8 cellular contexts compared by ENCODE assay signal in genomic region chr3:122101646-122102045, GRCh38. TPM values are rescaled to one million over a fixed set of nuclear protein-coding genes. Genes with fewer than 3 reads are reported as not detected.
DNase-seq lines count a peak whose midpoint lies in the region; ATAC-seq and TF ChIP-seq lines count a peak whose summit lies in the region.

No MANE protein-coding gene starts in this region.

- TF ChIP-seq CTCF in KMS-11 (conservative IDR thresholded peaks at IDR 0.05; ENCODE audit: low read depth, low read length), result peak; percentile 83
- no peak for TF ChIP-seq CTCF in mucosa of descending colon (IDR thresholded peaks at IDR 0.05)

- H3K36me3 ChIP-seq in KMS-11 (ENCODE audit: insufficient read depth), result no peaks in the 10 kb centered on the region
- no peaks in the 10 kb centered on the region for H3K36me3 ChIP-seq in mucosa of descending colon (ENCODE audit: low read depth)

- peaks cover 14% of the 10 kb centered on the region for H3K4me1 Mint-ChIP-seq in central memory CD8-positive, alpha-beta T cell

- H3K27me3 ChIP-seq in KMS-11 (ENCODE audit: insufficient read depth, low read depth), result no peaks in the 10 kb centered on the region

- H3K4me3 ChIP-seq in KMS-11 (IDR thresholded peaks at IDR 0.05; ENCODE audit: insufficient read depth, low read depth, low read length) (no peak overlapping the region), mucosa of descending colon (no peak overlapping the region)

- no peak overlapping the region for H3K27ac ChIP-seq in KMS-11

- H3K4me3 Mint-ChIP-seq in central memory CD8-positive, alpha-beta T cell, result no peak overlapping the region

- H3K9me3 ChIP-seq in mucosa of descending colon, result no peaks in the 10 kb centered on the region

- H3K4me2 ChIP-seq in KMS-11, result no peak overlapping the region

- no peaks in the 10 kb centered on the region for H3K79me2 ChIP-seq in KMS-11 (ENCODE audit: insufficient read depth, low read depth)

- H3K36me3 Mint-ChIP-seq in central memory CD8-positive, alpha-beta T cell (ENCODE audit: insufficient read depth), result peaks cover 2% of the 10 kb centered on the region

- H4K20me1 ChIP-seq in KMS-11 (ENCODE audit: insufficient read depth), result no peaks in the 10 kb centered on the region

- peak overlapping the region; percentile 1; the same call in 1 of the 2 replicates for H2AFZ ChIP-seq in KMS-11 (ENCODE audit: low read depth)

- H3K9ac ChIP-seq in KMS-11, result no peak overlapping the region

- no peaks in the 10 kb centered on the region for H3K9me3 Mint-ChIP-seq in central memory CD8-positive, alpha-beta T cell

- H3K27ac Mint-ChIP-seq in central memory CD8-positive, alpha-beta T cell (ENCODE audit: low read depth), result no peak overlapping the region

- intact Hi-C loops in mucosa of descending colon (cut with DNase I, micrococcal nuclease), result loop anchor here in 1 of 2 donors (5.0 kb wide), 1 partner anchor 151 kb away; no protein-coding TSS in a partner anchor

- H3K4me1 ChIP-seq in KMS-11 (ENCODE audit: low read depth, poor library complexity, severe bottlenecking) (peaks cover 15% of the 10 kb centered on the region), mucosa of descending colon (ENCODE audit: low read depth) (no peaks in the 10 kb centered on the region)

- ATAC-seq in GM21528 (IDR thresholded peaks at IDR 0.05; ENCODE audit: low FRiP score, unreplicated experiment), result peak; percentile 57
- ATAC-seq in central memory CD8-positive, alpha-beta T cell (replicated peaks; ENCODE audit: extremely low read depth, poor library complexity, severe bottlenecking), result peak; percentile 67
- peak; percentile 70 for ATAC-seq in mucosa of descending colon
- no peak for ATAC-seq in HG03045 (IDR thresholded peaks at IDR 0.05; ENCODE audit: unreplicated experiment)

- H3K27me3 Mint-ChIP-seq in central memory CD8-positive, alpha-beta T cell, result no peaks in the 10 kb centered on the region

- peak; percentile 69 for DNase-seq in NCI-H510A treated with DMSO at 0.1 percent for 48 hours (lab: John Stamatoyannopoulos, UW)
- no peak for DNase-seq in NCI-H510A (lab: John Stamatoyannopoulos, UW)
- peak; percentile 89 for DNase-seq in OCI-M1 (lab: John Stamatoyannopoulos, UW)
- DNase-seq in central memory CD8-positive, alpha-beta T cell (ENCODE audit: low spot score in 2 of 2), result no peak
- peak in 1 of 3 donors; percentile 64 for DNase-seq in mucosa of descending colon

RNA-seq across cellular contexts. Expression of gene CD86, which starts 46.5 kb away (rescaled TPM):
- total RNA-seq in mucosa of descending colon, result 1 to 10 TPM; 3.7 to 5.8 (median 5.1) TPM

Comparison
In these comparisons a context has a peak if more than half of its experiments do, and no peak if none do; other contexts are left out.
1. DNase-seq: peak in NCI-H510A treated with DMSO at 0.1 percent for 48 hours (single experiment) and OCI-M1 (single experiment); none in NCI-H510A (single experiment) and central memory CD8-positive, alpha-beta T cell (0 of 2).